13 cellular contexts compared by ENCODE assay signal in genomic region chr11:112511271-112511670, GRCh38.
"Had no signal": no experiment of that assay in that cellular context is flagged by ENCODE, and none has a peak within 500 bp of the region (broad histone marks: within the 10 kb centered on the region; RNA-seq: fewer than 3 reads in every experiment).

No MANE protein-coding gene starts in this region.

- H3K4me1 ChIP-seq: ascending aorta, parathyroid adenoma, thyroid gland had no signal

- ATAC-seq: activated CD8-positive, alpha-beta memory T cell treated with anti-CD3 and anti-CD28 coated beads, Interleukin-2, amount 10 ng/mL, durations not matched to agents 7 days and 5 days had no signal

- H3K4me1 Mint-ChIP-seq: activated CD8-positive, alpha-beta memory T cell treated with anti-CD3 and anti-CD28 coated beads, Interleukin-2, amount 10 ng/mL, durations not matched to agents 7 days and 5 days had no signal

- H3K4me3 Mint-ChIP-seq: activated CD8-positive, alpha-beta memory T cell treated with anti-CD3 and anti-CD28 coated beads, Interleukin-2, amount 10 ng/mL, durations not matched to agents 7 days and 5 days; activated T-cell treated with anti-CD3 and anti-CD28 coated beads, Interleukin-2, amount 50 U/mL, for 24 hours had no signal

- DNase-seq: activated CD4-positive, alpha-beta T cell treated with anti-CD3 and anti-CD28 coated beads, Interleukin-2, amount 50 U/mL, for 48 hours; activated CD8-positive, alpha-beta memory T cell treated with anti-CD3 and anti-CD28 coated beads, Interleukin-2, amount 10 ng/mL, durations not matched to agents 7 days and 5 days; activated gamma-delta T cell treated with Interleukin-2 at 50 U/mL for 16 hours; activated T-cell treated with anti-CD3 and anti-CD28 coated beads, Interleukin-2, amount 50 U/mL, for 24 hours; kidney; retina; stimulated activated CD4-positive, alpha-beta T cell treated with anti-CD3 and anti-CD28 coated beads, Interleukin-15, amount 100 ng/mL, for 24 hours; stimulated activated CD4-positive, alpha-beta T cell treated with anti-CD3 and anti-CD28 coated beads, Interleukin-4, amount 100 ng/mL, for 4 hours; thyroid gland had no signal

- H3K27me3 ChIP-seq: ascending aorta, thyroid gland had no signal

- H3K36me3 Mint-ChIP-seq: activated CD8-positive, alpha-beta memory T cell treated with anti-CD3 and anti-CD28 coated beads, Interleukin-2, amount 10 ng/mL, durations not matched to agents 7 days and 5 days had no signal

- H3K27ac ChIP-seq: ascending aorta, parathyroid adenoma, thyroid gland had no signal

- H3K27ac Mint-ChIP-seq: activated CD8-positive, alpha-beta memory T cell treated with anti-CD3 and anti-CD28 coated beads, Interleukin-2, amount 10 ng/mL, durations not matched to agents 7 days and 5 days; activated T-cell treated with anti-CD3 and anti-CD28 coated beads, Interleukin-2, amount 50 U/mL, for 24 hours had no signal

- H3K9me3 Mint-ChIP-seq: activated T-cell treated with anti-CD3 and anti-CD28 coated beads, Interleukin-2, amount 50 U/mL, for 24 hours had no signal

- FAIRE-seq: colon, kidney, urothelium cell line had no signal
